1 cellular context compared by ENCODE assay signal in the genomic region with DNA sequence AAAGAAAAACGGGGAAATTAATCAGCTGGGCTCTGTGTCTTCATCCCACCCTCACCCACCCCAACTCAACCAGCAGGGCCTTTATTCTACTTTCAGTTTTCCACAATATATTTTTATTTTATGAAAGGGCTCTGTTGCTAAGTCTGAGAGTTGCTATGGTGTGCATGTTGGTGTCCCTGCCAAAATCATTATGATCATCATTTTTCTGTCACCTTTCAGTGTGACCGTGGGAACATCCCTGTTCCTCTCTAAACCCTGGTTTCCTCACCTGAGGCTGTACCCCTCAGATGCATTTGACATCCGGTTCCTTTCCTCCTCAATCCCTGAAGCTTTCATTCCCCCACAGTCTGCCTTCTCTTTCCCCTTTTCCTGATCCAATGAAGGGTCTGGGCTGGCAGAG.
TF ChIP-seq lines count a peak whose summit lies in the region.

No MANE protein-coding gene starts in this region.

TF ChIP-seq in GM23338, 12 proteins besides CTCF, POLR2A, EP300 and RAD21 (continued from another document):
- TF ChIP-seq POLR2AphosphoS5 (IDR thresholded peaks at IDR 0.05; ENCODE audit: low read depth) (no peak), ZNF114 (CRISPR knock-in tag; IDR thresholded peaks at IDR 0.05) (no peak), EZH2 (IDR thresholded peaks at IDR 0.05; ENCODE audit: low read depth, unreplicated experiment) (no peak), JUNB (IDR thresholded peaks at IDR 0.05; ENCODE audit: unreplicated experiment) (no peak), ETS1 (IDR thresholded peaks at IDR 0.05) (no peak), STAT1 (IDR thresholded peaks at IDR 0.05; ENCODE audit: unreplicated experiment) (no peak), EZH2phosphoT487 (IDR thresholded peaks at IDR 0.05; ENCODE audit: unreplicated experiment) (no peak), REST (IDR thresholded peaks at IDR 0.05; ENCODE audit: unreplicated experiment) (no peak)
